In genomic region chr15:52252781-52253180, GRCh38 we compare ENCODE assay signal across 1 cellular context.
TF ChIP-seq lines count a peak whose summit lies in the region.

No MANE protein-coding gene starts in this region.

TF ChIP-seq in K562, 482 proteins besides CTCF, POLR2A, EP300 and RAD21 (continued from another document):
- TF ChIP-seq, protein P1, sequence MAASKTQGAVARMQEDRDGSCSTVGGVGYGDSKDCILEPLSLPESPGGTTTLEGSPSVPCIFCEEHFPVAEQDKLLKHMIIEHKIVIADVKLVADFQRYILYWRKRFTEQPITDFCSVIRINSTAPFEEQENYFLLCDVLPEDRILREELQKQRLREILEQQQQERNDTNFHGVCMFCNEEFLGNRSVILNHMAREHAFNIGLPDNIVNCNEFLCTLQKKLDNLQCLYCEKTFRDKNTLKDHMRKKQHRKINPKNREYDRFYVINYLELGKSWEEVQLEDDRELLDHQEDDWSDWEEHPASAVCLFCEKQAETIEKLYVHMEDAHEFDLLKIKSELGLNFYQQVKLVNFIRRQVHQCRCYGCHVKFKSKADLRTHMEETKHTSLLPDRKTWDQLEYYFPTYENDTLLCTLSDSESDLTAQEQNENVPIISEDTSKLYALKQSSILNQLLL (CRISPR knock-in tag; IDR thresholded peaks at IDR 0.05; ENCODE audit: borderline replicate concordance) = no peak
- TF ChIP-seq ZNF398 (CRISPR knock-in tag; IDR thresholded peaks at IDR 0.05) (no peak), JUN (IDR thresholded peaks at IDR 0.05; ENCODE audit: borderline replicate concordance, low read depth, low read length) (peak; percentile 66; the same call in 1 of the 2 replicates), JUN (CRISPR knock-in tag; IDR thresholded peaks at IDR 0.05; ENCODE audit: borderline replicate concordance) (no peak), PHB (CRISPR knock-in tag; IDR thresholded peaks at IDR 0.05) (no peak), BACH1 (tag; IDR thresholded peaks at IDR 0.05) (no peak), FOS (IDR thresholded peaks at IDR 0.05; ENCODE audit: extremely low read depth, insufficient read length) (peak; percentile 22), ZC3H8 (IDR thresholded peaks at IDR 0.05) (no peak), ATF3 (IDR thresholded peaks at IDR 0.05) (peak; percentile 75), ATF3 (CRISPR knock-in tag; conservative IDR thresholded peaks at IDR 0.05) (no peak), KLF16 (IDR thresholded peaks at IDR 0.05) (no peak), NFIX (CRISPR knock-in tag; IDR thresholded peaks at IDR 0.05; ENCODE audit: low read depth) (no peak), TEAD2 (tag; IDR thresholded peaks at IDR 0.05) (no peak), CHD1 (IDR thresholded peaks at IDR 0.05; ENCODE audit: low read length) (no peak), SAFB2 (IDR thresholded peaks at IDR 0.05; ENCODE audit: borderline replicate concordance, low read depth, low read length, severe bottlenecking) (no peak), FOXK2 (conservative IDR thresholded peaks at IDR 0.05 in 1 of 2, IDR thresholded peaks at IDR 0.05 in 1 of 2; ENCODE audit: low read depth in 2 of 2) (no peak), HMG20B (CRISPR knock-in tag; IDR thresholded peaks at IDR 0.05) (no peak), CAMTA2 (CRISPR knock-in tag; conservative IDR thresholded peaks at IDR 0.05) (no peak), POLR2G (IDR thresholded peaks at IDR 0.05; ENCODE audit: low read depth, low read length) (no peak), ZNF431 (CRISPR knock-in tag; IDR thresholded peaks at IDR 0.05) (no peak), NELFE (IDR thresholded peaks at IDR 0.05; ENCODE audit: insufficient read depth, insufficient read length) (no peak), PPARD (CRISPR knock-in tag; IDR thresholded peaks at IDR 0.05) (no peak), RBM22 (IDR thresholded peaks at IDR 0.05; ENCODE audit: low read depth, low read length, poor library complexity, severe bottlenecking) (no peak), ZNF165 (CRISPR knock-in tag; IDR thresholded peaks at IDR 0.05; ENCODE audit: borderline replicate concordance) (no peak), ZBED1 (IDR thresholded peaks at IDR 0.05) (no peak), SIX5 (IDR thresholded peaks at IDR 0.05; ENCODE audit: borderline replicate concordance in 1 of 2, insufficient read depth in 1 of 2, low read depth in 1 of 2, low read length in 2 of 2) (no peak), ZNF174 (CRISPR knock-in tag; IDR thresholded peaks at IDR 0.05) (no peak), ZNF785 (CRISPR knock-in tag; IDR thresholded peaks at IDR 0.05) (no peak), MYC (IDR thresholded peaks at IDR 0.05; ENCODE audit: low read depth, low read length) (no peak), MYC (CRISPR knock-in tag; IDR thresholded peaks at IDR 0.05; ENCODE audit: borderline replicate concordance, low read depth) (no peak), ZEB2 (IDR thresholded peaks at IDR 0.05) (no peak), TSC22D4 (tag; IDR thresholded peaks at IDR 0.05) (no peak), U2AF2 (optimal IDR thresholded peaks at IDR 0.05; ENCODE audit: low read depth, low read length) (no peak), ZNF507 (tag; conservative IDR thresholded peaks at IDR 0.05) (no peak)
- TF ChIP-seq, protein P2, sequence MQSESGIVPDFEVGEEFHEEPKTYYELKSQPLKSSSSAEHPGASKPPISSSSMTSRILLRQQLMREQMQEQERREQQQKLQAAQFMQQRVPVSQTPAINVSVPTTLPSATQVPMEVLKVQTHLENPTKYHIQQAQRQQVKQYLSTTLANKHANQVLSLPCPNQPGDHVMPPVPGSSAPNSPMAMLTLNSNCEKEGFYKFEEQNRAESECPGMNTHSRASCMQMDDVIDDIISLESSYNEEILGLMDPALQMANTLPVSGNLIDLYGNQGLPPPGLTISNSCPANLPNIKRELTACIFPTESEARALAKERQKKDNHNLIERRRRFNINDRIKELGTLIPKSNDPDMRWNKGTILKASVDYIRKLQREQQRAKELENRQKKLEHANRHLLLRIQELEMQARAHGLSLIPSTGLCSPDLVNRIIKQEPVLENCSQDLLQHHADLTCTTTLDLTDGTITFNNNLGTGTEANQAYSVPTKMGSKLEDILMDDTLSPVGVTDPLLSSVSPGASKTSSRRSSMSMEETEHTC (IDR thresholded peaks at IDR 0.05) = no peak
- TF ChIP-seq, protein P3, sequence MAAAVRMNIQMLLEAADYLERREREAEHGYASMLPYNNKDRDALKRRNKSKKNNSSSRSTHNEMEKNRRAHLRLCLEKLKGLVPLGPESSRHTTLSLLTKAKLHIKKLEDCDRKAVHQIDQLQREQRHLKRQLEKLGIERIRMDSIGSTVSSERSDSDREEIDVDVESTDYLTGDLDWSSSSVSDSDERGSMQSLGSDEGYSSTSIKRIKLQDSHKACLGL (CRISPR knock-in tag; IDR thresholded peaks at IDR 0.05; ENCODE audit: borderline replicate concordance, poor library complexity, severe bottlenecking) = no peak
- TF ChIP-seq, protein P4, sequence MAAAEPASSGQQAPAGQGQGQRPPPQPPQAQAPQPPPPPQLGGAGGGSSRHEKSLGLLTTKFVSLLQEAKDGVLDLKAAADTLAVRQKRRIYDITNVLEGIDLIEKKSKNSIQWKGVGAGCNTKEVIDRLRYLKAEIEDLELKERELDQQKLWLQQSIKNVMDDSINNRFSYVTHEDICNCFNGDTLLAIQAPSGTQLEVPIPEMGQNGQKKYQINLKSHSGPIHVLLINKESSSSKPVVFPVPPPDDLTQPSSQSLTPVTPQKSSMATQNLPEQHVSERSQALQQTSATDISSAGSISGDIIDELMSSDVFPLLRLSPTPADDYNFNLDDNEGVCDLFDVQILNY (CRISPR knock-in tag; IDR thresholded peaks at IDR 0.05) = no peak
